ENCODE assay signal across 12 cellular contexts in the genomic region with DNA sequence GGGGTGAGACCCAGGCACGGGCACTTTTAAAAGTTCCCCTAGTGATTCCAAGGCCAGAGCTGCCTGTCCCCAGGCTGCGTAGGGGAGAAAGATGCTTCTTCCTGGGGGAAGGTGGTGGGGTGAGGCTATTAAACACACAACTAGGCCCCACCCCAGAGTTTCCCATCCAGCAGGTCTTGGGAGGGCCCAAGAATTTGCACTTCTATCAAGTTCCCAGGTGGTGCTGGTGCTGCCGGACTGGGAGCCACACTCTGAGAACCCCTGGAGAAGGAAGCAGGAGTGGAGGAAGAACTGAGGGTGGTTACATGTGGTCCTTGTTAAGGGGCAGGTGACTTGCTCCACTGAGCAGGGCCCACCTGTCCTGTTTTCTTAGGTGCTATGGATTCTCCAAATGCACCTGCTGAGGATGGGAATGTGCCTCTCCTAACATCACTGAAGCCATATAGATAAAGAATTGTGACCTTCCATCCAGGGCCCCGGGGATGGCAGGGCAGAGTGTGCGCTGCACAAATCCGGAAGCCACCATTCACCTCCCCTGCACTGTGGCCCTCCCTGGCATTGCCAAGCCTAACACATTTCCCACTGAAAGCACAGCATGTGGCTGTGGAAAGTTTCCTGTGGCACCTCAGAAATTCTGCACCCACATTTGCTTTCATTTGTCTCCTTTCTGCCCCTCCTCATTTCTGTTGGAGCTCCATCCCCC.
DNase-seq lines count a peak whose midpoint lies in the region; ATAC-seq and TF ChIP-seq lines count a peak whose summit lies in the region.
"Had no signal": no experiment of that assay in that cellular context is flagged by ENCODE, and none has a peak within 500 bp of the region (broad histone marks: within the 10 kb centered on the region; RNA-seq: fewer than 3 reads in every experiment).

No MANE protein-coding gene starts in this region.

- no peak for TF ChIP-seq CTCF in heart left ventricle (IDR thresholded peaks at IDR 0.05)
- TF ChIP-seq CTCF in osteocyte (IDR thresholded peaks at IDR 0.05) = no peak
- TF ChIP-seq CTCF in uterus (IDR thresholded peaks at IDR 0.05) = no peak
- TF ChIP-seq CTCF in GM23338 (conservative IDR thresholded peaks at IDR 0.05; ENCODE audit: low read depth in 2 of 2) = no peak

- H3K4me1 ChIP-seq in heart left ventricle = peaks cover 14 to 76% (median 64%) of the 10 kb centered on the region in 12 donors
- H3K4me1 ChIP-seq in uterus = peaks cover 4 to 21% of the 10 kb centered on the region in 2 donors
- H3K4me1 ChIP-seq in Karpas-422 (ENCODE audit: low read length) = peaks cover 10% of the 10 kb centered on the region
- H3K4me1 ChIP-seq in GM23338 (ENCODE audit: insufficient read depth) = no peaks in the 10 kb centered on the region

- H3K4me1 Mint-ChIP-seq in osteocyte (ENCODE audit: unreplicated experiment) = peaks cover 70% of the 10 kb centered on the region
- H3K4me1 Mint-ChIP-seq in GM23338 = no peaks in the 10 kb centered on the region

- H4K20me1 ChIP-seq in Karpas-422 (ENCODE audit: insufficient read depth, low read depth, low read length) (no peaks in the 10 kb centered on the region), GM23338 (replicated peaks; ENCODE audit: insufficient read depth) (no peaks in the 10 kb centered on the region)

- H3K9me3 ChIP-seq in heart left ventricle = no peaks in the 10 kb centered on the region
- H3K9me3 ChIP-seq in uterus = no peaks in the 10 kb centered on the region
- no peaks in the 10 kb centered on the region for H3K9me3 ChIP-seq in Karpas-422 (ENCODE audit: low read length)

- ATAC-seq in heart left ventricle (peak in 1 of 4 donors; percentile 1), GM23338 (no peak)

- no peaks in the 10 kb centered on the region for H3K9me2 ChIP-seq in Karpas-422 (replicated peaks; ENCODE audit: insufficient read depth, low read length)
- H3K9me2 ChIP-seq in GM23338 (ENCODE audit: insufficient read depth) = no peaks in the 10 kb centered on the region

- intact Hi-C loops in heart left ventricle (cut with DNase I) (loop anchor here in 8 of 10 donors (1.0 to 10.0 kb wide), 12 partner anchors 29 to 253 kb away; a partner anchor contains a TSS), uterus (cut with DNase I; ENCODE audit: low total_unique reads) (no loop called here)

- H3K36me3 Mint-ChIP-seq in osteocyte (ENCODE audit: unreplicated experiment) (no peaks in the 10 kb centered on the region), GM23338 (ENCODE audit: low read depth) (no peaks in the 10 kb centered on the region; the same call in 2 of the 3 replicates)

- no peaks in the 10 kb centered on the region for H3F3A ChIP-seq in GM23338 (replicated peaks; ENCODE audit: low read depth)

- H3K27me3 Mint-ChIP-seq in osteocyte (ENCODE audit: unreplicated experiment) = no peaks in the 10 kb centered on the region
- peaks cover 7% of the 10 kb centered on the region for H3K27me3 Mint-ChIP-seq in GM23338 (ENCODE audit: insufficient read depth, low read depth, poor library complexity)
- H3K27me3 Mint-ChIP-seq: activated naive CD4-positive, alpha-beta T cell treated with anti-CD3 and anti-CD28 coated beads, Interleukin-2, amount 50 U/mL, for 24 hours had no signal

- H2AFZ ChIP-seq in Karpas-422 (ENCODE audit: low read length) (no peak overlapping the region), GM23338 (no peak overlapping the region)

- no peak overlapping the region for H3K4me3 ChIP-seq in heart left ventricle
- no peak overlapping the region for H3K4me3 ChIP-seq in uterus
- H3K4me3 ChIP-seq in Karpas-422 (ENCODE audit: low read length) = no peak overlapping the region
- no peak overlapping the region for H3K4me3 ChIP-seq in GM23338

- peak overlapping the region; percentile 92 for H3K27ac Mint-ChIP-seq in osteocyte (ENCODE audit: unreplicated experiment)
- no peak overlapping the region for H3K27ac Mint-ChIP-seq in GM23338
- H3K27ac Mint-ChIP-seq: activated naive CD4-positive, alpha-beta T cell treated with anti-CD3 and anti-CD28 coated beads, Interleukin-2, amount 50 U/mL, for 24 hours had no signal

- H3K27ac ChIP-seq in heart left ventricle = peak overlapping the region; percentile 86 to 99 (median 94)
- peak overlapping the region; percentile 90 to 96 for H3K27ac ChIP-seq in uterus
- no peak overlapping the region for H3K27ac ChIP-seq in Karpas-422 (ENCODE audit: low read length)
- no peak overlapping the region for H3K27ac ChIP-seq in GM23338 (ENCODE audit: low read depth)

- H3K79me2 ChIP-seq in Karpas-422 (ENCODE audit: low read length) (no peaks in the 10 kb centered on the region), GM23338 (replicated peaks; ENCODE audit: insufficient read depth) (no peaks in the 10 kb centered on the region)

- H3K9me3 Mint-ChIP-seq in osteocyte (ENCODE audit: unreplicated experiment) = peaks cover 6% of the 10 kb centered on the region
- peaks cover 7% of the 10 kb centered on the region; the same call in 1 of the 3 replicates for H3K9me3 Mint-ChIP-seq in GM23338

- WGBS in heart left ventricle, 4 donors = 65 to 90% (median 71%) methylated on average over 6 of the region's 6 CpGs

- H3K36me3 ChIP-seq in heart left ventricle (no peaks in the 10 kb centered on the region), uterus (no peaks in the 10 kb centered on the region), Karpas-422 (ENCODE audit: insufficient read depth, low read length) (no peaks in the 10 kb centered on the region), GM23338 (ENCODE audit: insufficient read depth) (no peaks in the 10 kb centered on the region)

- H3K27me3 ChIP-seq in heart left ventricle (no peaks in the 10 kb centered on the region), uterus (no peaks in the 10 kb centered on the region), Karpas-422 (ENCODE audit: low read length) (no peaks in the 10 kb centered on the region), GM23338 (ENCODE audit: insufficient read depth) (no peaks in the 10 kb centered on the region)

- H3K4me3 Mint-ChIP-seq in osteocyte (ENCODE audit: unreplicated experiment) = no peak overlapping the region
- no peak overlapping the region for H3K4me3 Mint-ChIP-seq in GM23338
- H3K4me3 Mint-ChIP-seq: activated naive CD4-positive, alpha-beta T cell treated with anti-CD3 and anti-CD28 coated beads, Interleukin-2, amount 50 U/mL, for 24 hours had no signal

- H3K4me2 ChIP-seq in Karpas-422 (ENCODE audit: low read depth, low read length, poor library complexity, severe bottlenecking) (no peak overlapping the region), GM23338 (no peak overlapping the region)

- peak; percentile 50 for DNase-seq in activated CD8-positive, alpha-beta memory T cell treated with anti-CD3 and anti-CD28 coated beads for 24 hours
- DNase-seq in activated CD8-positive, alpha-beta memory T cell treated with anti-CD3 and anti-CD28 coated beads, Interleukin-2, amount 50 U/mL, for 4 hours = no peak
- peak in 2 of 5 donors; percentile 5 to 11 for DNase-seq in heart left ventricle
- peak; percentile 64 for DNase-seq in osteocyte (ENCODE audit: extremely low spot score, unreplicated experiment)
- no peak for DNase-seq in uterus
- no peak for DNase-seq in NCI-H1105 treated with DMSO at 0.1 percent for 48 hours (lab: John Stamatoyannopoulos, UW)
- DNase-seq in Karpas-422 = no peak
- no peak for DNase-seq in GM23338 (ENCODE audit: low spot score)
- DNase-seq: activated CD4-positive, CD25-positive, alpha-beta regulatory T cell; NCI-H2029 treated with DMSO at 0.1 percent for 48 hours; RPMI8226 had no signal

- H3K9ac ChIP-seq in Karpas-422 (ENCODE audit: low read length) = no peak overlapping the region

- TF ChIP-seq POLR2A in heart left ventricle (IDR thresholded peaks at IDR 0.05) = no peak
- no peak for TF ChIP-seq POLR2A in uterus (IDR thresholded peaks at IDR 0.05)

TF ChIP-seq in GM23338, 12 proteins besides CTCF, POLR2A, EP300 and RAD21:
- no peak for TF ChIP-seq JUNB (IDR thresholded peaks at IDR 0.05; ENCODE audit: unreplicated experiment)
- TF ChIP-seq CREB1 (CRISPR knock-in tag; IDR thresholded peaks at IDR 0.05; ENCODE audit: low read depth) = no peak
- TF ChIP-seq, protein P1, sequence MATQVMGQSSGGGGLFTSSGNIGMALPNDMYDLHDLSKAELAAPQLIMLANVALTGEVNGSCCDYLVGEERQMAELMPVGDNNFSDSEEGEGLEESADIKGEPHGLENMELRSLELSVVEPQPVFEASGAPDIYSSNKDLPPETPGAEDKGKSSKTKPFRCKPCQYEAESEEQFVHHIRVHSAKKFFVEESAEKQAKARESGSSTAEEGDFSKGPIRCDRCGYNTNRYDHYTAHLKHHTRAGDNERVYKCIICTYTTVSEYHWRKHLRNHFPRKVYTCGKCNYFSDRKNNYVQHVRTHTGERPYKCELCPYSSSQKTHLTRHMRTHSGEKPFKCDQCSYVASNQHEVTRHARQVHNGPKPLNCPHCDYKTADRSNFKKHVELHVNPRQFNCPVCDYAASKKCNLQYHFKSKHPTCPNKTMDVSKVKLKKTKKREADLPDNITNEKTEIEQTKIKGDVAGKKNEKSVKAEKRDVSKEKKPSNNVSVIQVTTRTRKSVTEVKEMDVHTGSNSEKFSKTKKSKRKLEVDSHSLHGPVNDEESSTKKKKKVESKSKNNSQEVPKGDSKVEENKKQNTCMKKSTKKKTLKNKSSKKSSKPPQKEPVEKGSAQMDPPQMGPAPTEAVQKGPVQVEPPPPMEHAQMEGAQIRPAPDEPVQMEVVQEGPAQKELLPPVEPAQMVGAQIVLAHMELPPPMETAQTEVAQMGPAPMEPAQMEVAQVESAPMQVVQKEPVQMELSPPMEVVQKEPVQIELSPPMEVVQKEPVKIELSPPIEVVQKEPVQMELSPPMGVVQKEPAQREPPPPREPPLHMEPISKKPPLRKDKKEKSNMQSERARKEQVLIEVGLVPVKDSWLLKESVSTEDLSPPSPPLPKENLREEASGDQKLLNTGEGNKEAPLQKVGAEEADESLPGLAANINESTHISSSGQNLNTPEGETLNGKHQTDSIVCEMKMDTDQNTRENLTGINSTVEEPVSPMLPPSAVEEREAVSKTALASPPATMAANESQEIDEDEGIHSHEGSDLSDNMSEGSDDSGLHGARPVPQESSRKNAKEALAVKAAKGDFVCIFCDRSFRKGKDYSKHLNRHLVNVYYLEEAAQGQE (IDR thresholded peaks at IDR 0.05; ENCODE audit: unreplicated experiment) = no peak
- TF ChIP-seq EZH2phosphoT487 (IDR thresholded peaks at IDR 0.05; ENCODE audit: unreplicated experiment) = no peak

Comparison
In these comparisons a context has a peak if more than half of its experiments do, and no peak if none do; other contexts are left out.
1. DNase-seq: peak in activated CD8-positive, alpha-beta memory T cell treated with anti-CD3 and anti-CD28 coated beads for 24 hours (single experiment) and osteocyte (single experiment); none in activated CD8-positive, alpha-beta memory T cell treated with anti-CD3 and anti-CD28 coated beads, Interleukin-2, amount 50 U/mL, for 4 hours (single experiment), uterus (0 of 2), NCI-H1105 treated with DMSO at 0.1 percent for 48 hours (single experiment), Karpas-422 (single experiment) and GM23338 (single experiment).
2. H3K27ac ChIP-seq: peak in heart left ventricle (12 of 12) and uterus (2 of 2); none in Karpas-422 (single experiment) and GM23338 (single experiment).